Comparison of ENCODE assay signal across 7 cellular contexts in genomic region chr1:155699062-155699461, GRCh38. TPM values are rescaled to one million over a fixed set of nuclear protein-coding genes. Genes with fewer than 3 reads are reported as not detected.
DNase-seq lines count a peak whose midpoint lies in the region; ATAC-seq and TF ChIP-seq lines count a peak whose summit lies in the region.
"Not testable (repeated sequence)": the region's sequence is repeated elsewhere in the genome, so short reads cannot be mapped to it uniquely, and the experiment has no call there.

No MANE protein-coding gene starts in this region.

- H3K27ac Mint-ChIP-seq in T-helper 17 cell (peak overlapping the region; percentile 21), endodermal cell (peak overlapping the region; percentile 94)

- H3K27me3 ChIP-seq in endodermal cell (ENCODE audit: control insufficient read depth, insufficient read depth, low read length, poor library complexity, severe bottlenecking); hepatocyte; smooth muscle cell (ENCODE audit: low read depth): not testable (repeated sequence)

- H3K79me2 ChIP-seq in hepatocyte (peaks cover 80% of the 10 kb centered on the region), smooth muscle cell (ENCODE audit: low read depth) (peaks cover 83% of the 10 kb centered on the region)

- peak overlapping the region; percentile 53 for H3K9ac ChIP-seq in endodermal cell (ENCODE audit: extremely low read depth, low read length, poor library complexity, severe bottlenecking)
- H3K9ac ChIP-seq in smooth muscle cell (ENCODE audit: low read depth): not testable (repeated sequence)

- H3K4me3 Mint-ChIP-seq in T-helper 17 cell: not testable (repeated sequence)
- H3K4me3 Mint-ChIP-seq in endodermal cell: peak overlapping the region; percentile 6

- not testable (repeated sequence) for H3K9me2 ChIP-seq in hepatocyte (replicated peaks; ENCODE audit: insufficient read depth)

- H2AFZ ChIP-seq in hepatocyte; smooth muscle cell (ENCODE audit: low read depth): not testable (repeated sequence)

- not testable (repeated sequence) for H4K20me1 ChIP-seq in hepatocyte (ENCODE audit: insufficient read depth, poor library complexity, severe bottlenecking)
- H4K20me1 ChIP-seq in smooth muscle cell (ENCODE audit: low read depth): peaks cover 57% of the 10 kb centered on the region

- 86 to 100% methylated on average over 1 to 4 of the region's 4 CpGs for WGBS in endodermal cell (ENCODE audit: insufficient coverage in 1 of 2, insufficient read length in 1 of 2), 2 experiments
- WGBS in hepatocyte (ENCODE audit: low lambda C conversion rate, missing lambda C conversion rate): 32% methylated on average over 4 of the region's 4 CpGs
- WGBS in mesodermal cell (ENCODE audit: insufficient coverage in 2 of 2), 2 experiments: 86 to 95% methylated on average over 3 to 4 of the region's 4 CpGs
- 60% methylated on average over 4 of the region's 4 CpGs for WGBS in smooth muscle cell (ENCODE audit: low lambda C conversion rate)

- H3F3A ChIP-seq in smooth muscle cell (ENCODE audit: low read depth): not testable (repeated sequence)

- H3K27ac ChIP-seq in endodermal cell (ENCODE audit: low read depth, low read length): peak overlapping the region; percentile 56
- H3K27ac ChIP-seq in hepatocyte: peak overlapping the region; percentile 87
- H3K27ac ChIP-seq in mesodermal cell (ENCODE audit: low read depth, low read length, severe bottlenecking): peak overlapping the region; percentile 10
- H3K27ac ChIP-seq in smooth muscle cell (ENCODE audit: low read depth): peak overlapping the region; percentile 28

- H3K9me3 Mint-ChIP-seq in endodermal cell: peaks cover 48% of the 10 kb centered on the region

- not testable (repeated sequence) for TF ChIP-seq CTCF in endodermal cell (conservative IDR thresholded peaks at IDR 0.05); hepatocyte (IDR thresholded peaks at IDR 0.05; ENCODE audit: poor library complexity); smooth muscle cell (IDR thresholded peaks at IDR 0.05; ENCODE audit: borderline replicate concordance, insufficient read depth, poor library complexity, severe bottlenecking)

- H3K4me1 Mint-ChIP-seq in T-helper 17 cell: peaks cover 32% of the 10 kb centered on the region
- H3K4me1 Mint-ChIP-seq in endodermal cell: peaks cover 10% of the 10 kb centered on the region

- not testable (repeated sequence) for H3K4me1 ChIP-seq in endodermal cell (ENCODE audit: control insufficient read depth, insufficient read depth, low read length); smooth muscle cell (ENCODE audit: low read depth)
- H3K4me1 ChIP-seq in hepatocyte (ENCODE audit: insufficient read depth) (peaks cover 11% of the 10 kb centered on the region), mesodermal cell (ENCODE audit: control insufficient read depth, insufficient read depth, low read length, poor library complexity, severe bottlenecking) (peaks cover 11% of the 10 kb centered on the region)

- H3K4me2 ChIP-seq in hepatocyte: peak overlapping the region; percentile 23
- H3K4me2 ChIP-seq in smooth muscle cell: not testable (repeated sequence)

- H3K36me3 ChIP-seq in endodermal cell (ENCODE audit: control insufficient read depth, insufficient read depth, low read length): peaks cover 30% of the 10 kb centered on the region
- H3K36me3 ChIP-seq in hepatocyte (replicated peaks; ENCODE audit: insufficient read depth, low read depth); smooth muscle cell (ENCODE audit: low read depth): not testable (repeated sequence)
- peaks cover 21% of the 10 kb centered on the region for H3K36me3 ChIP-seq in mesodermal cell (ENCODE audit: control insufficient read depth, insufficient read depth, low read length)

- H3K36me3 Mint-ChIP-seq in T-helper 17 cell (ENCODE audit: low read depth): not testable (repeated sequence)
- H3K36me3 Mint-ChIP-seq in endodermal cell (ENCODE audit: low read depth): peaks cover 57% of the 10 kb centered on the region

- not testable (repeated sequence) for ATAC-seq in T-helper 17 cell

- peak overlapping the region; percentile 65 for H3K4me3 ChIP-seq in endodermal cell (ENCODE audit: low read length)
- H3K4me3 ChIP-seq in hepatocyte; mesodermal cell (ENCODE audit: extremely low read depth, insufficient read depth, low read length, poor library complexity, severe bottlenecking); smooth muscle cell: not testable (repeated sequence)

- not testable (repeated sequence) for H3K27me3 Mint-ChIP-seq in T-helper 17 cell; endodermal cell (ENCODE audit: insufficient read depth)

- DNase-seq in ELF-1 (ENCODE audit: low read depth, low spot score) (peak; percentile 59), NCI-H82 (lab: John Stamatoyannopoulos, UW) (peak; percentile 78), hepatocyte (ENCODE audit: low spot score) (peak; percentile 20)
- DNase-seq in T-helper 17 cell; endodermal cell; smooth muscle cell (lab: John Stamatoyannopoulos, UW; ENCODE audit: unreplicated experiment): not testable (repeated sequence)

- not testable (repeated sequence) for H3K9me3 ChIP-seq in T-helper 17 cell (ENCODE audit: control insufficient read depth, low read length, poor library complexity, severe bottlenecking); hepatocyte (ENCODE audit: low read depth); smooth muscle cell (replicated peaks; ENCODE audit: low read depth)
- H3K9me3 ChIP-seq in endodermal cell (ENCODE audit: control insufficient read depth, low read length) (peaks cover 46% of the 10 kb centered on the region), mesodermal cell (ENCODE audit: control insufficient read depth, low read length) (peaks cover 23% of the 10 kb centered on the region)

RNA-seq across cellular contexts. Expression of gene DAP3, which starts 10.2 kb away (rescaled TPM):
- total RNA-seq in T-helper 17 cell (100 to 1,000 TPM in 1 of 2 donors, 10 to 100 TPM in 1; 98.9 to 127 TPM), endodermal cell (100 to 1,000 TPM; 107 to 112 TPM), hepatocyte (90.6 and 115 TPM in 2 replicates), smooth muscle cell (60.2 and 86.3 TPM in 2 replicates)
- 89.6 TPM for polyA plus RNA-seq in endodermal cell (2013, experiment 1 of 2)
- 82.4 TPM for polyA plus RNA-seq in endodermal cell (2013, experiment 2 of 2)
- polyA plus RNA-seq in hepatocyte (61.5 and 86.9 TPM in 2 replicates), smooth muscle cell (61.2 and 64.5 TPM in 2 replicates)
- polyA plus RNA-seq in mesodermal cell (2013, experiment 1 of 2): 83.3 TPM
- 77.4 TPM for polyA plus RNA-seq in mesodermal cell (2013, experiment 2 of 2)

RNA-seq across cellular contexts. Expression of gene YY1AP1, which starts 10.5 kb away (rescaled TPM):
- total RNA-seq in T-helper 17 cell (10 to 100 TPM; 85.0 to 86.4 TPM), endodermal cell (10 to 100 TPM; 44.2 to 45.8 TPM), hepatocyte (43.2 and 55.9 TPM in 2 replicates), smooth muscle cell (33.9 and 36.5 TPM in 2 replicates)
- 48.3 TPM for polyA plus RNA-seq in endodermal cell (2013, experiment 1 of 2)
- 44.9 TPM for polyA plus RNA-seq in endodermal cell (2013, experiment 2 of 2)
- polyA plus RNA-seq in hepatocyte (27.6 and 35.4 TPM in 2 replicates), smooth muscle cell (27.8 and 29.7 TPM in 2 replicates)
- polyA plus RNA-seq in mesodermal cell (2013, experiment 1 of 2): 40.9 TPM
- 42.6 TPM for polyA plus RNA-seq in mesodermal cell (2013, experiment 2 of 2)

Comparison
In these comparisons a context has a peak if more than half of its experiments do, and no peak if none do; other contexts are left out.
1. H3K27ac ChIP-seq: peak in every context shown above with its lines; median percentile 87 in hepatocyte; 56 in endodermal cell; 28 in smooth muscle cell; 10 in mesodermal cell.